ENCODE assay signal across 8 cellular contexts in genomic region chr2:46555011-46555410, GRCh38. TPM values are rescaled to one million over a fixed set of nuclear protein-coding genes. Genes with fewer than 3 reads are reported as not detected.
DNase-seq lines count a peak whose midpoint lies in the region; ATAC-seq, FAIRE-seq and TF ChIP-seq lines count a peak whose summit lies in the region.

No MANE protein-coding gene starts in this region.

- H3K9me3 ChIP-seq in A549 (no peaks in the 10 kb centered on the region), HAP-1 (no peaks in the 10 kb centered on the region; the same call in 1 of the 2 replicates)

- H3K4me2 ChIP-seq in A549: no peak overlapping the region

- no peaks in the 10 kb centered on the region for H3K27me3 ChIP-seq in HAP-1 (ENCODE audit: low read depth)

- CTCF ChIA-PET in A549 (lab: Yijun Ruan, JAX): interaction anchor here (0.7 to 3.0 kb wide), 12 partner anchors 8 to 562 kb away, joined by 3 to 28 read pairs (median 3); partner anchors contain the start of gene TMEM247

- peak; percentile 61; the same call in 2 of the 3 replicates for TF ChIP-seq CTCF in A549 (IDR thresholded peaks at IDR 0.05)

- H3K27ac ChIP-seq in A549: no peak overlapping the region

- WGBS in A549 (ENCODE audit: missing lambda C conversion rate): 75% methylated on average over 8 of the region's 8 CpGs

- in situ Hi-C loops in HAP-1 (cut with MboI; ENCODE audit: low sequenced_read_pairs): no loop called here

- POLR2A ChIA-PET in A549 (lab: Yijun Ruan, JAX): no interaction called here

- H3K36me3 ChIP-seq in HAP-1 (replicated peaks): no peaks in the 10 kb centered on the region

- no peak for TF ChIP-seq POLR2A in A549 (IDR thresholded peaks at IDR 0.05; ENCODE audit: low read length)

- no peaks in the 10 kb centered on the region for H3K4me1 ChIP-seq in A549
- peaks cover 25% of the 10 kb centered on the region for H3K4me1 ChIP-seq in HAP-1

- FAIRE-seq in A549 (lab: Jason Lieb, UNC): no peak

- peak; percentile 66 to 75; a peak in 5 of 6 replicates for ATAC-seq in A549
- peak; percentile 38 for ATAC-seq in left lobe of liver
- no peak for ATAC-seq in GM21619 (IDR thresholded peaks at IDR 0.05; ENCODE audit: unreplicated experiment)

- H3K4me3 ChIP-seq in A549 (no peak overlapping the region), HAP-1 (no peak overlapping the region)

- TF ChIP-seq RAD21 in A549 (conservative IDR thresholded peaks at IDR 0.05 in 1 of 2, IDR thresholded peaks at IDR 0.05 in 1 of 2): peak; percentile 33 to 40; a peak in 3 of 5 replicates

- TF ChIP-seq EP300 in A549 (IDR thresholded peaks at IDR 0.05): no peak

- peak in 1 of 2 experiments; percentile 37 for DNase-seq in A549 (ENCODE audit: low read depth in 1 of 2, low spot score in 1 of 2)
- peak; percentile 57 to 62 for DNase-seq in HAP-1 (ENCODE audit: low spot score in 2 of 2)
- DNase-seq in activated gamma-delta T cell treated with anti-CD3 and anti-CD28 coated beads, Interleukin-2, amount 50 U/mL, for 16 hours (ENCODE audit: low read depth): peak; percentile 38
- no peak for DNase-seq in left lobe of liver (ENCODE audit: low spot score)
- DNase-seq in LoVo (ENCODE audit: low spot score): no peak
- DNase-seq in RKO (ENCODE audit: low spot score): no peak
- DNase-seq in amniotic stem cell (lab: John Stamatoyannopoulos, UW): no peak

TF ChIP-seq in A549, 52 proteins besides CTCF, POLR2A, EP300 and RAD21:
- TF ChIP-seq NPAS2 (CRISPR knock-in tag; IDR thresholded peaks at IDR 0.05; ENCODE audit: borderline replicate concordance): no peak
- TF ChIP-seq JUN (IDR thresholded peaks at IDR 0.05): no peak
- TF ChIP-seq HEYL (CRISPR knock-in tag; IDR thresholded peaks at IDR 0.05): no peak
- TF ChIP-seq SMC3 (IDR thresholded peaks at IDR 0.05): peak; percentile 50; the same call in 2 of the 3 replicates
TF ChIP-seq in A549: peak in this region for 1.

RNA-seq across cellular contexts. Expression of gene ATP6V1E2, which starts 12.6 kb away (rescaled TPM):
- polyA plus RNA-seq in A549 (2011; rRNA removed): 32.4 and 45.6 TPM in 2 replicates
- 17.3 and 19.6 TPM in 2 replicates for polyA plus RNA-seq in A549 (2012; cell fraction: cytosol; rRNA removed)
- polyA plus RNA-seq in A549 (2012; cell fraction: nucleus; rRNA removed): 11.1 and 13.5 TPM in 2 replicates
- polyA plus RNA-seq in A549 (2017; fragmentation: RNase III; extraction: RNeasy Plus Mini Kit Qiagen cat#74134 plus additional on column Dnase treatment): 18.6 to 22.7 TPM (median 19.1 TPM) in 3 replicates
- 34.1 and 36.4 TPM in 2 replicates for polyA minus RNA-seq in A549 (2011; rRNA and poly(A)+ RNA removed)
- 3.4 TPM for total RNA-seq in left lobe of liver

RNA-seq across cellular contexts. Expression of gene RHOQ, which starts 12.7 kb away (rescaled TPM):
- polyA plus RNA-seq in A549 (2011; rRNA removed) (94.5 and 100 TPM in 2 replicates), A549 (2017; fragmentation: RNase III; extraction: RNeasy Plus Mini Kit Qiagen cat#74134 plus additional on column Dnase treatment) (58.8 to 75.5 TPM (median 63.0 TPM) in 3 replicates)
- polyA plus RNA-seq in A549 (2012; cell fraction: cytosol; rRNA removed): 30.3 and 31.8 TPM in 2 replicates
- 56.7 and 84.5 TPM in 2 replicates for polyA plus RNA-seq in A549 (2012; cell fraction: nucleus; rRNA removed)
- polyA minus RNA-seq in A549 (2011; rRNA and poly(A)+ RNA removed): 38.0 and 38.5 TPM in 2 replicates
- total RNA-seq in left lobe of liver: 14.0 TPM

Comparison
In these comparisons a context has a peak if more than half of its experiments do, and no peak if none do; other contexts are left out.
1. DNase-seq: peak in HAP-1 (2 of 2) and activated gamma-delta T cell treated with anti-CD3 and anti-CD28 coated beads, Interleukin-2, amount 50 U/mL, for 16 hours (single experiment); none in left lobe of liver (single experiment), LoVo (single experiment), RKO (single experiment) and amniotic stem cell (single experiment).